Comparison of ENCODE assay signal across 14 cellular contexts in the genomic region with DNA sequence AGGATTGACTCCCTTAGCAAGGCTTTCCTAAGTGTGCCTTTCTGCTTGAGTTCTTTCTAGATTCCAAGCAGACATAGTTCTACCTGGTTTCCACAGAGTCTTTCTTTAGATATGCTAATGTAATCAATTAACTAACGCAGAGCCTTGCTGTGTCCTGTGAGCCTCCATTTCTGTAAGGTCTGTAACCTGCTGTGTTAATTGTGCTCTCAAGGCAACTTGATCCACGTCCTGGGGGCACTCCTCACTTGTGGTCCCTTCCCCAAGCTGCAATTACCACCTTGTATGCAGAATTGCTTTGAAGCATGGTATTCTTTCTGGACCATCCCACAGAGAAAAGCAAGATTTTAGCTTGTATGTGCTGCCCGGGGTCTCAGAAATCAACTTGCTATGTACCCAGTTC. TPM values are rescaled to one million over a fixed set of nuclear protein-coding genes. Genes with fewer than 3 reads are reported as not detected.
"Had no signal": no experiment of that assay in that cellular context is flagged by ENCODE, and none has a peak within 500 bp of the region (broad histone marks: within the 10 kb centered on the region; RNA-seq: fewer than 3 reads in every experiment).

No MANE protein-coding gene starts in this region.

- H3K4me1 ChIP-seq: thyroid gland had no signal

- H3K4me3 Mint-ChIP-seq: activated CD4-positive, alpha-beta T cell treated with anti-CD3 and anti-CD28 coated beads for 36 hours; activated CD8-positive, alpha-beta T cell treated with anti-CD3 and anti-CD28 coated beads for 36 hours; mesothelial cell of epicardium had no signal

- DNase-seq: activated CD4-positive, alpha-beta T cell treated with anti-CD3 and anti-CD28 coated beads for 36 hours; activated CD8-positive, alpha-beta memory T cell treated with anti-CD3 and anti-CD28 coated beads, Interleukin-2, amount 50 U/mL, for 48 hours; activated CD8-positive, alpha-beta T cell treated with anti-CD3 and anti-CD28 coated beads for 36 hours; aorta; foreskin keratinocyte; kidney glomerular epithelial cell; posterior cingulate gyrus; right cardiac atrium; small intestine; thyroid gland; uterus had no signal

- H3K36me3 ChIP-seq: neutrophil, thyroid gland, uterus had no signal

- ATAC-seq: activated CD4-positive, alpha-beta T cell treated with anti-CD3 and anti-CD28 coated beads for 36 hours; activated CD8-positive, alpha-beta T cell treated with anti-CD3 and anti-CD28 coated beads for 36 hours; foreskin keratinocyte; right cardiac atrium had no signal

- H3K27me3 ChIP-seq: foreskin keratinocyte, thyroid gland, uterus had no signal

- H3K4me1 Mint-ChIP-seq: activated CD4-positive, alpha-beta T cell treated with anti-CD3 and anti-CD28 coated beads for 36 hours; mesothelial cell of epicardium had no signal

- H3K27ac ChIP-seq: foreskin keratinocyte, neutrophil, thyroid gland, uterus, VCaP had no signal

- H3K27ac Mint-ChIP-seq: activated CD4-positive, alpha-beta T cell treated with anti-CD3 and anti-CD28 coated beads for 36 hours; activated CD8-positive, alpha-beta T cell treated with anti-CD3 and anti-CD28 coated beads for 36 hours; mesothelial cell of epicardium had no signal

- H3K4me3 ChIP-seq: thyroid gland, uterus had no signal

- H3K9me3 ChIP-seq: neutrophil, thyroid gland, uterus had no signal

RNA-seq across cellular contexts. Expression of a gene that starts 29.5 kb away (rescaled TPM):
- total RNA-seq: activated CD4-positive, alpha-beta T cell treated with anti-CD3 and anti-CD28 coated beads for 36 hours; activated CD8-positive, alpha-beta T cell treated with anti-CD3 and anti-CD28 coated beads for 36 hours had no signal
